Comparison of ENCODE assay signal across 1 cellular context in genomic region chr10:60299961-60300883, GRCh38.
TF ChIP-seq lines count a peak whose summit lies in the region.

No MANE protein-coding gene starts in this region.

TF ChIP-seq in GM23338, 12 proteins besides CTCF, POLR2A, EP300 and RAD21 (continued from another document):
- TF ChIP-seq ZNF462 (CRISPR knock-in tag; IDR thresholded peaks at IDR 0.05) (no peak), JUNB (IDR thresholded peaks at IDR 0.05; ENCODE audit: unreplicated experiment) (no peak)
